Comparison of ENCODE assay signal across 9 cellular contexts in genomic region chr1:15062479-15063099, GRCh38.
DNase-seq lines count a peak whose midpoint lies in the region; ATAC-seq and TF ChIP-seq lines count a peak whose summit lies in the region.
"Had no signal": no experiment of that assay in that cellular context is flagged by ENCODE, and none has a peak within 500 bp of the region (broad histone marks: within the 10 kb centered on the region; RNA-seq: fewer than 3 reads in every experiment).

No MANE protein-coding gene starts in this region.

- H3K9me3 ChIP-seq in BE2C, result no peaks in the 10 kb centered on the region
- peaks cover 0 to 7% of the 10 kb centered on the region in 2 donors for H3K9me3 ChIP-seq in left lung

- intact Hi-C loops in left lung (cut with DNase I), result no loop called here

- H3K4me1 ChIP-seq in BE2C, result no peaks in the 10 kb centered on the region
- no peaks in the 10 kb centered on the region for H3K4me1 ChIP-seq in left lung

- no peak for DNase-seq in BE2C
- no peak for DNase-seq in HFF-Myc (ENCODE audit: extremely low read depth, low read depth)
- DNase-seq in astrocyte of the cerebellum (ENCODE audit: low read depth), result no peak
- DNase-seq in left lung, result no peak
- no peak for DNase-seq in GM10266 (ENCODE audit: extremely low spot score)
- DNase-seq in COLO829 (ENCODE audit: low spot score), result no peak
- DNase-seq: GM23248 had no signal

- no peak overlapping the region for H3K27ac ChIP-seq in left lung
- H3K27ac ChIP-seq: GM23248 had no signal

- TF ChIP-seq CTCF in BE2C (IDR thresholded peaks at IDR 0.05; ENCODE audit: low read depth, low read length) (peak; percentile 56), HFF-Myc (IDR thresholded peaks at IDR 0.05; ENCODE audit: low read depth, low read length, missing control alignments) (peak; percentile 70), astrocyte of the cerebellum (IDR thresholded peaks at IDR 0.05; ENCODE audit: low read depth, low read length, missing control alignments) (peak; percentile 48), left lung (IDR thresholded peaks at IDR 0.05) (peak; percentile 36 to 52), GM10266 (IDR thresholded peaks at IDR 0.05; ENCODE audit: control insufficient read depth, insufficient read depth, low read depth, missing control alignments) (no peak)

- in situ Hi-C loops in astrocyte of the cerebellum (cut with HindIII; ENCODE audit: low sequenced_read_pairs), result no loop called here

- H3K27me3 ChIP-seq in BE2C (no peaks in the 10 kb centered on the region), left lung (no peaks in the 10 kb centered on the region)

- no peak overlapping the region for H3K4me3 ChIP-seq in BE2C (ENCODE audit: low read depth, low read length)
- no peak overlapping the region for H3K4me3 ChIP-seq in HFF-Myc (replicated peaks; ENCODE audit: low read depth, low read length)
- no peak overlapping the region for H3K4me3 ChIP-seq in astrocyte of the cerebellum (ENCODE audit: low read depth, low read length)
- H3K4me3 ChIP-seq in left lung, result no peak overlapping the region
- H3K4me3 ChIP-seq: GM23248 had no signal

- ATAC-seq in left lung (peak; percentile 41), HG03457 (IDR thresholded peaks at IDR 0.05; ENCODE audit: unreplicated experiment) (no peak), GM18517 (IDR thresholded peaks at IDR 0.05; ENCODE audit: unreplicated experiment) (no peak)

- H3K36me3 ChIP-seq in BE2C, result no peaks in the 10 kb centered on the region
- H3K36me3 ChIP-seq in left lung, result peaks cover 0 to 31% of the 10 kb centered on the region in 2 donors
